8 cellular contexts compared by ENCODE assay signal in the genomic region with DNA sequence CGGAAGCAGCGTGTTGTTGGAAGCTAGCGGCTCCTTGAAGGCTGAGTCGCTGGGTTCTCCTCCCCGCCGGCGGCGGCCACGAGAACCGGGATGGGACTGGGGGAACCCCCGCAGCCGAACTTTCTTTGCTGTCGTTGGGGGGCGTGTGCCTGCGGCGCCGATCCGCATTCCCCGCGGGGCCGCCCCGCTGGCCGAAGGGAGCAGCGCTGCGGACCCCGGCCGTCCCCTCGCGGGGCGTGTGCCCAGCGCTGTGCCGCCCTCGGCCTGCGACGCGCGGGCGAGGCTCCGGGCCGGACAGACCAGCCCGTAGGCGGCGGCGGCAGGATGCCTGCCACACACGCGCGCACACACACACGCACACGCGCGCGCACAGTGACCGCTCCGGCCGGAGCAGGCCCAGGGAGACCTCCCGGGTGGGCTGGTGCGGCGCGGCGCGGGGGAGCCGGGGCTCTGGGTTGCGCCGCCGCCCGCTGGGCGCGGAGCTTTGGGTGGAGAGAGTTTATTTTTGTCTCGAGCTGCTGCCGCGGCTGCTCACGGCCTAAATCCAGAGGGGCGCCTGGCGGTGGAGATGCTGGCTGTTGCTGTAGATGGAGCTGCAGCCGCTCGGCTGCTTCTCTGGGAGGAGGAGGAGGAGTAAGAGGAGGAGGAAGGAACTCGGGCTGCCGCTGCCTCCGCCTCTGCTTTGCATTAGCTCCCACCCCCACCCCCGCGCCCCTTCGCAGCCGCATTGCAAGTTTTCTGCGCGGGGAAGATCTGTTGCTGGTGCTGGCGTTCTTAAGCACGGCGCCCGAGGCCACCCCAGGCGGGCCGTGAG. TPM values are rescaled to one million over a fixed set of nuclear protein-coding genes. Genes with fewer than 3 reads are reported as not detected.
DNase-seq lines count a peak whose midpoint lies in the region; ATAC-seq and TF ChIP-seq lines count a peak whose summit lies in the region.

A gene with protein sequence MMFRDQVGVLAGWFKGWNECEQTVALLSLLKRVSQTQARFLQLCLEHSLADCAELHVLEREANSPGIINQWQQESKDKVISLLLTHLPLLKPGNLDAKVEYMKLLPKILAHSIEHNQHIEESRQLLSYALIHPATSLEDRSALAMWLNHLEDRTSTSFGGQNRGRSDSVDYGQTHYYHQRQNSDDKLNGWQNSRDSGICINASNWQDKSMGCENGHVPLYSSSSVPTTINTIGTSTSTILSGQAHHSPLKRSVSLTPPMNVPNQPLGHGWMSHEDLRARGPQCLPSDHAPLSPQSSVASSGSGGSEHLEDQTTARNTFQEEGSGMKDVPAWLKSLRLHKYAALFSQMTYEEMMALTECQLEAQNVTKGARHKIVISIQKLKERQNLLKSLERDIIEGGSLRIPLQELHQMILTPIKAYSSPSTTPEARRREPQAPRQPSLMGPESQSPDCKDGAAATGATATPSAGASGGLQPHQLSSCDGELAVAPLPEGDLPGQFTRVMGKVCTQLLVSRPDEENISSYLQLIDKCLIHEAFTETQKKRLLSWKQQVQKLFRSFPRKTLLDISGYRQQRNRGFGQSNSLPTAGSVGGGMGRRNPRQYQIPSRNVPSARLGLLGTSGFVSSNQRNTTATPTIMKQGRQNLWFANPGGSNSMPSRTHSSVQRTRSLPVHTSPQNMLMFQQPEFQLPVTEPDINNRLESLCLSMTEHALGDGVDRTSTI (plus strand): TSS at position 719 of the 814 bp plus-strand sequence. CDS start 789 bp downstream, outside the sequence.

- no peak for TF ChIP-seq CTCF in coronary artery (IDR thresholded peaks at IDR 0.05)

- no peaks in the 10 kb centered on the region for H3K9me3 Mint-ChIP-seq in activated CD4-positive, alpha-beta T cell treated with anti-CD3 and anti-CD28 coated beads, Interleukin-2, amount 10 ng/mL, durations not matched to agents 24 days and 14 days

- intact Hi-C loops in activated CD4-positive, alpha-beta T cell treated with anti-CD3 and anti-CD28 coated beads, Interleukin-2, amount 10 ng/mL, durations not matched to agents 24 days and 14 days (cut with micrococcal nuclease): loop anchor here (2.0 to 5.0 kb wide), 4 partner anchors 61 to 336 kb away; partner anchors contain the start of genes CDKN3 and GCH1

- no peaks in the 10 kb centered on the region for H3K36me3 Mint-ChIP-seq in activated CD4-positive, alpha-beta T cell treated with anti-CD3 and anti-CD28 coated beads, Interleukin-2, amount 10 ng/mL, durations not matched to agents 24 days and 14 days (ENCODE audit: low read depth)

- peak; percentile 32 for ATAC-seq in HG02943 (IDR thresholded peaks at IDR 0.05; ENCODE audit: low read depth, unreplicated experiment)

- peak within 1 kb of the TSS; percentile 93 for H3K4me3 Mint-ChIP-seq in activated CD4-positive, alpha-beta T cell treated with anti-CD3 and anti-CD28 coated beads, Interleukin-2, amount 10 ng/mL, durations not matched to agents 24 days and 14 days

- H3K27ac ChIP-seq in coronary artery: peak within 1 kb of the TSS; percentile 98
- peak within 1 kb of the TSS; percentile 92 for H3K27ac ChIP-seq in layer of hippocampus (ENCODE audit: low read depth, low read length)

- H3K4me3 ChIP-seq in coronary artery: peak within 1 kb of the TSS; percentile 91

- peak; percentile 82 for DNase-seq in SIG-M5 treated with dmso at 0.1 percent for 504 hours (lab: John Stamatoyannopoulos, UW; ENCODE audit: unreplicated experiment)
- no peak for DNase-seq in SIG-M5 (lab: John Stamatoyannopoulos, UW)
- peak; percentile 63 for DNase-seq in NCI-H2171 treated with DMSO at 0.1 percent for 48 hours (lab: John Stamatoyannopoulos, UW)
- peak; percentile 86 for DNase-seq in activated CD4-positive, alpha-beta T cell treated with anti-CD3 and anti-CD28 coated beads, Interleukin-2, amount 10 ng/mL, durations not matched to agents 24 days and 14 days
- peak; percentile 90 for DNase-seq in coronary artery (ENCODE audit: low spot score)
- DNase-seq in stimulated activated CD4-positive, alpha-beta T cell treated with anti-CD3 and anti-CD28 coated beads, Interleukin-1b, Interleukin-23, amount 100 ng/mL, for 48 hours: peak; percentile 62

- peak within 1 kb of the TSS; percentile 87 for H3K27ac Mint-ChIP-seq in activated CD4-positive, alpha-beta T cell treated with anti-CD3 and anti-CD28 coated beads, Interleukin-2, amount 10 ng/mL, durations not matched to agents 24 days and 14 days

- no peaks in the 10 kb centered on the region for H3K27me3 ChIP-seq in layer of hippocampus (ENCODE audit: control insufficient read depth, insufficient read depth, low read length)

- H3K4me1 Mint-ChIP-seq in activated CD4-positive, alpha-beta T cell treated with anti-CD3 and anti-CD28 coated beads, Interleukin-2, amount 10 ng/mL, durations not matched to agents 24 days and 14 days: peaks cover 21% of the 10 kb centered on the region

- H3K27me3 Mint-ChIP-seq in activated CD4-positive, alpha-beta T cell treated with anti-CD3 and anti-CD28 coated beads, Interleukin-2, amount 10 ng/mL, durations not matched to agents 24 days and 14 days: peaks cover 45% of the 10 kb centered on the region

RNA-seq across cellular contexts. Expression of the gene that starts here (rescaled TPM):
- 4.6 and 5.7 TPM in 2 replicates for total RNA-seq in activated CD4-positive, alpha-beta T cell treated with anti-CD3 and anti-CD28 coated beads, Interleukin-2, amount 10 ng/mL, durations not matched to agents 24 days and 14 days
